ENCODE assay signal across 32 cellular contexts in the genomic region with DNA sequence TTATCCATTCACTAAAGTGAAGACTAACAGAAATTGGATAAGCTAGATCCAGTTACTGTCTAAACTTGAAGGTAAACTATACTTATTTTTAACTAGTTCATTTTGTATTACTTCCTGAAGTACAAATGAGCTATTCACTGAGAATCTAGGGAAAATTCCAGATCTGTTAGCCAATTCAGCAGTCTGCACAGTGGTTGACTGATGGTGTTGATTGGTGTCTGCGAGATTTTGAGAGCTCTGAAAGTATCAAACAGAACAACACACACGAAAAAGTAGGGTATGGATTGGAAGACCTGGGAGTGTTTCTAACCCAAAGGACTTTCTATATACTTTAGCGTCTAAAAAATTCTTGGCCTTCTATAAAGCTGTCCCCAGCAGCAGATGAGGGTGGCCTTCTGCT. TPM values are rescaled to one million over a fixed set of nuclear protein-coding genes. Genes with fewer than 3 reads are reported as not detected.
"Had no signal": no experiment of that assay in that cellular context is flagged by ENCODE, and none has a peak within 500 bp of the region (broad histone marks: within the 10 kb centered on the region; RNA-seq: fewer than 3 reads in every experiment).

No MANE protein-coding gene starts in this region.

- H3K27ac Mint-ChIP-seq: activated CD4-positive, alpha-beta memory T cell treated with anti-CD3 and anti-CD28 coated beads for 36 hours; activated CD4-positive, alpha-beta T cell treated with anti-CD3 and anti-CD28 coated beads, Interleukin-2, amount 10 ng/mL, durations not matched to agents 24 days and 14 days; activated naive CD4-positive, alpha-beta T cell treated with anti-CD3 and anti-CD28 coated beads for 36 hours; activated naive CD8-positive, alpha-beta T cell treated with anti-CD3 and anti-CD28 coated beads for 36 hours; activated T-helper 1 cell treated with anti-CD3 and anti-CD28 coated beads, Interleukin-12 subunit alpha, Interleukin-12 subunit beta, Interleukin-2, Interleukin-4 antibody, amounts not matched to agents 30 ng/mL and 10 ng/mL and 1 ng/mL, durations not matched to agents 14 hours and 24 hours and 36 hours; effector memory CD8-positive, alpha-beta T cell; naive thymus-derived CD8-positive, alpha-beta T cell; stimulated activated effector memory CD8-positive, alpha-beta T cell treated with anti-CD3 and anti-CD28 coated beads, Interleukin-12 subunit alpha, Interleukin-12 subunit beta, amount 100 ng/mL, for 72 hours; stimulated activated naive CD8-positive, alpha-beta T cell treated with anti-CD3 and anti-CD28 coated beads, Interleukin-15, amount 100 ng/mL, for 72 hours; T-helper 17 cell had no signal

- H3K79me2 ChIP-seq: hepatocyte had no signal

- H2AFZ ChIP-seq: hepatocyte had no signal

- H3K36me3 Mint-ChIP-seq: activated CD4-positive, alpha-beta memory T cell treated with anti-CD3 and anti-CD28 coated beads for 36 hours; activated naive CD8-positive, alpha-beta T cell treated with anti-CD3 and anti-CD28 coated beads for 36 hours; naive thymus-derived CD8-positive, alpha-beta T cell; stimulated activated effector memory CD8-positive, alpha-beta T cell treated with anti-CD3 and anti-CD28 coated beads, Interleukin-12 subunit alpha, Interleukin-12 subunit beta, amount 100 ng/mL, for 72 hours had no signal

- DNase-seq: activated CD4-positive, alpha-beta memory T cell treated with anti-CD3 and anti-CD28 coated beads for 36 hours; activated CD4-positive, alpha-beta T cell treated with anti-CD3 and anti-CD28 coated beads, Interleukin-2, amount 10 ng/mL, durations not matched to agents 24 days and 14 days; activated CD4-positive, CD25-positive, alpha-beta regulatory T cell treated with anti-CD3 and anti-CD28 coated beads, Interleukin-2, amount 50 U/mL, for 72 hours; activated CD8-positive, alpha-beta memory T cell treated with anti-CD3 and anti-CD28 coated beads, Interleukin-2, amount 50 U/mL, for 4 hours; activated effector memory CD4-positive, alpha-beta T cell treated with anti-CD3 and anti-CD28 coated beads, Interleukin-2, amount 50 U/mL, for 16 hours; activated naive CD4-positive, alpha-beta T cell treated with anti-CD3 and anti-CD28 coated beads for 36 hours; activated naive CD8-positive, alpha-beta T cell treated with anti-CD3 and anti-CD28 coated beads for 36 hours; activated T-cell treated with anti-CD3 and anti-CD28 coated beads, Interleukin-2, amount 50 U/mL, for 1 hour; adrenal gland; cortex of kidney; effector memory CD8-positive, alpha-beta T cell; erythroblast; gastrocnemius medialis; left colon; naive thymus-derived CD8-positive, alpha-beta T cell; right lobe of liver; stimulated activated CD4-positive, alpha-beta T cell treated with anti-CD3 and anti-CD28 coated beads, Interleukin-4, amount 100 ng/mL, for 24 hours; stimulated activated naive CD8-positive, alpha-beta T cell treated with anti-CD3 and anti-CD28 coated beads, Interleukin-15, amount 100 ng/mL, for 72 hours; T-helper 17 cell; T1000; tibial artery; upper lobe of right lung had no signal

- H3K27me3 ChIP-seq: adrenal gland, gastrocnemius medialis, hepatocyte, right lobe of liver, tibial artery, upper lobe of right lung had no signal

- H3K4me1 Mint-ChIP-seq: activated CD4-positive, alpha-beta T cell treated with anti-CD3 and anti-CD28 coated beads, Interleukin-2, amount 10 ng/mL, durations not matched to agents 24 days and 14 days; activated naive CD8-positive, alpha-beta T cell treated with anti-CD3 and anti-CD28 coated beads for 36 hours; stimulated activated effector memory CD8-positive, alpha-beta T cell treated with anti-CD3 and anti-CD28 coated beads, Interleukin-12 subunit alpha, Interleukin-12 subunit beta, amount 100 ng/mL, for 72 hours; stimulated activated naive CD8-positive, alpha-beta T cell treated with anti-CD3 and anti-CD28 coated beads, Interleukin-15, amount 100 ng/mL, for 72 hours; T-helper 17 cell had no signal

- H3K9me3 Mint-ChIP-seq: activated CD4-positive, alpha-beta memory T cell treated with anti-CD3 and anti-CD28 coated beads for 36 hours; activated CD4-positive, alpha-beta T cell treated with anti-CD3 and anti-CD28 coated beads, Interleukin-2, amount 10 ng/mL, durations not matched to agents 24 days and 14 days; activated naive CD4-positive, alpha-beta T cell treated with anti-CD3 and anti-CD28 coated beads for 36 hours; activated naive CD8-positive, alpha-beta T cell treated with anti-CD3 and anti-CD28 coated beads for 36 hours; activated T-helper 1 cell treated with anti-CD3 and anti-CD28 coated beads, Interleukin-12 subunit alpha, Interleukin-12 subunit beta, Interleukin-2, Interleukin-4 antibody, amounts not matched to agents 30 ng/mL and 10 ng/mL and 1 ng/mL, durations not matched to agents 14 hours and 24 hours and 36 hours; effector memory CD8-positive, alpha-beta T cell; naive thymus-derived CD8-positive, alpha-beta T cell; neural crest cell; stimulated activated effector memory CD8-positive, alpha-beta T cell treated with anti-CD3 and anti-CD28 coated beads, Interleukin-12 subunit alpha, Interleukin-12 subunit beta, amount 100 ng/mL, for 72 hours had no signal

- H3K27ac ChIP-seq: adrenal gland, gastrocnemius medialis, hepatocyte, right lobe of liver, skin epidermis, tibial artery, upper lobe of right lung had no signal

- H3K4me2 ChIP-seq: hepatocyte had no signal

- H3K36me3 ChIP-seq: adrenal gland, gastrocnemius medialis, right lobe of liver, tibial artery, upper lobe of right lung had no signal

- ATAC-seq: effector memory CD8-positive, alpha-beta T cell; gastrocnemius medialis; left colon; naive thymus-derived CD8-positive, alpha-beta T cell; right lobe of liver; stimulated activated effector memory CD8-positive, alpha-beta T cell treated with anti-CD3 and anti-CD28 coated beads, Interleukin-12 subunit alpha, Interleukin-12 subunit beta, amount 100 ng/mL, for 72 hours; stimulated activated naive CD8-positive, alpha-beta T cell treated with anti-CD3 and anti-CD28 coated beads, Interleukin-15, amount 100 ng/mL, for 72 hours; T-helper 17 cell; upper lobe of right lung had no signal

- H3K4me3 Mint-ChIP-seq: activated CD4-positive, alpha-beta memory T cell treated with anti-CD3 and anti-CD28 coated beads for 36 hours; activated CD4-positive, alpha-beta T cell treated with anti-CD3 and anti-CD28 coated beads, Interleukin-2, amount 10 ng/mL, durations not matched to agents 24 days and 14 days; activated naive CD4-positive, alpha-beta T cell treated with anti-CD3 and anti-CD28 coated beads for 36 hours; activated naive CD8-positive, alpha-beta T cell treated with anti-CD3 and anti-CD28 coated beads for 36 hours; activated T-helper 1 cell treated with anti-CD3 and anti-CD28 coated beads, Interleukin-12 subunit alpha, Interleukin-12 subunit beta, Interleukin-2, Interleukin-4 antibody, amounts not matched to agents 30 ng/mL and 10 ng/mL and 1 ng/mL, durations not matched to agents 14 hours and 24 hours and 36 hours; effector memory CD8-positive, alpha-beta T cell; naive thymus-derived CD8-positive, alpha-beta T cell; neural crest cell; stimulated activated effector memory CD8-positive, alpha-beta T cell treated with anti-CD3 and anti-CD28 coated beads, Interleukin-12 subunit alpha, Interleukin-12 subunit beta, amount 100 ng/mL, for 72 hours; stimulated activated naive CD8-positive, alpha-beta T cell treated with anti-CD3 and anti-CD28 coated beads, Interleukin-15, amount 100 ng/mL, for 72 hours; T-helper 17 cell had no signal

- H3K27me3 Mint-ChIP-seq: activated CD4-positive, alpha-beta memory T cell treated with anti-CD3 and anti-CD28 coated beads for 36 hours; activated naive CD8-positive, alpha-beta T cell treated with anti-CD3 and anti-CD28 coated beads for 36 hours had no signal

- H3K4me1 ChIP-seq: adrenal gland, gastrocnemius medialis, right lobe of liver, tibial artery, upper lobe of right lung had no signal

- H3K9me3 ChIP-seq: adrenal gland, gastrocnemius medialis, right lobe of liver, tibial artery, upper lobe of right lung had no signal

- H3K4me3 ChIP-seq: adrenal gland, gastrocnemius medialis, hepatocyte, right lobe of liver, skin epidermis, tibial artery, upper lobe of right lung had no signal

RNA-seq across cellular contexts. Expression of a gene that starts 33.6 kb away (rescaled TPM):
- total RNA-seq: activated CD4-positive, alpha-beta memory T cell treated with anti-CD3 and anti-CD28 coated beads for 36 hours; activated CD4-positive, alpha-beta T cell treated with anti-CD3 and anti-CD28 coated beads, Interleukin-2, amount 10 ng/mL, durations not matched to agents 24 days and 14 days; activated CD8-positive, alpha-beta memory T cell treated with anti-CD3 and anti-CD28 coated beads for 36 hours; activated naive CD4-positive, alpha-beta T cell treated with anti-CD3 and anti-CD28 coated beads for 36 hours; activated naive CD8-positive, alpha-beta T cell treated with anti-CD3 and anti-CD28 coated beads for 36 hours; activated T-helper 1 cell treated with anti-CD3 and anti-CD28 coated beads, Interleukin-12 subunit alpha, Interleukin-12 subunit beta, Interleukin-2, Interleukin-4 antibody, amounts not matched to agents 30 ng/mL and 10 ng/mL and 1 ng/mL, durations not matched to agents 14 hours and 24 hours and 36 hours; naive thymus-derived CD8-positive, alpha-beta T cell; neural crest cell; osteocyte; posterior vena cava; T-helper 17 cell had no signal
- polyA plus RNA-seq: naive thymus-derived CD8-positive, alpha-beta T cell had no signal

RNA-seq across cellular contexts. Expression of a gene that starts 43.4 kb away (rescaled TPM):
- total RNA-seq: activated CD4-positive, alpha-beta memory T cell treated with anti-CD3 and anti-CD28 coated beads for 36 hours; activated CD4-positive, alpha-beta T cell treated with anti-CD3 and anti-CD28 coated beads, Interleukin-2, amount 10 ng/mL, durations not matched to agents 24 days and 14 days; activated CD8-positive, alpha-beta memory T cell treated with anti-CD3 and anti-CD28 coated beads for 36 hours; activated naive CD4-positive, alpha-beta T cell treated with anti-CD3 and anti-CD28 coated beads for 36 hours; activated naive CD8-positive, alpha-beta T cell treated with anti-CD3 and anti-CD28 coated beads for 36 hours; activated T-helper 1 cell treated with anti-CD3 and anti-CD28 coated beads, Interleukin-12 subunit alpha, Interleukin-12 subunit beta, Interleukin-2, Interleukin-4 antibody, amounts not matched to agents 30 ng/mL and 10 ng/mL and 1 ng/mL, durations not matched to agents 14 hours and 24 hours and 36 hours; adrenal gland; gastrocnemius medialis; naive thymus-derived CD8-positive, alpha-beta T cell; neural crest cell; osteocyte; posterior vena cava; renal cortical epithelial cell; right lobe of liver; T-helper 17 cell had no signal
- polyA plus RNA-seq: adrenal gland; keratinocyte; naive thymus-derived CD8-positive, alpha-beta T cell had no signal
